In genomic region chr2:238635637-238636036, GRCh38 we compare ENCODE assay signal across 28 cellular contexts.
DNase-seq lines count a peak whose midpoint lies in the region; ATAC-seq, FAIRE-seq and TF ChIP-seq lines count a peak whose summit lies in the region.
"Had no signal": no experiment of that assay in that cellular context is flagged by ENCODE, and none has a peak within 500 bp of the region (broad histone marks: within the 10 kb centered on the region; RNA-seq: fewer than 3 reads in every experiment).

No MANE protein-coding gene starts in this region.

- H3K27me3 Mint-ChIP-seq in CD8-positive, alpha-beta memory T cell: peaks cover 6 to 26% of the 10 kb centered on the region in 2 donors
- H3K27me3 Mint-ChIP-seq: activated naive CD4-positive, alpha-beta T cell treated with anti-CD3 and anti-CD28 coated beads, Interleukin-2, amount 10 ng/mL, durations not matched to agents 7 days and 5 days had no signal

- H3K4me1 Mint-ChIP-seq in CD8-positive, alpha-beta memory T cell: no peaks in the 10 kb centered on the region
- H3K4me1 Mint-ChIP-seq: activated naive CD4-positive, alpha-beta T cell treated with anti-CD3 and anti-CD28 coated beads, Interleukin-2, amount 10 ng/mL, durations not matched to agents 7 days and 5 days; central memory CD8-positive, alpha-beta T cell; GM23338 had no signal

- CTCF ChIA-PET in CD8-positive, alpha-beta memory T cell (lab: Charles Lee): no interaction called here

- H3K36me3 Mint-ChIP-seq in CD8-positive, alpha-beta memory T cell: no peaks in the 10 kb centered on the region
- H3K36me3 Mint-ChIP-seq: activated naive CD4-positive, alpha-beta T cell treated with anti-CD3 and anti-CD28 coated beads, Interleukin-2, amount 10 ng/mL, durations not matched to agents 7 days and 5 days; type B pancreatic cell had no signal

- no peak for FAIRE-seq in pancreas (lab: Jason Lieb, UNC)
- FAIRE-seq: endothelial cell of umbilical vein had no signal

- H3K9ac ChIP-seq in adipocyte (ENCODE audit: low read length): no peak overlapping the region
- H3K9ac ChIP-seq: KMS-11 had no signal

- 73 to 81% methylated on average over 8 of the region's 8 CpGs for WGBS in sigmoid colon, 2 donors
- WGBS in pancreas, 2 donors: 67 to 86% methylated on average over 8 of the region's 8 CpGs

- H3K9me3 ChIP-seq in adipocyte (ENCODE audit: control insufficient read depth, low read length): no peaks in the 10 kb centered on the region
- no peaks in the 10 kb centered on the region for H3K9me3 ChIP-seq in sigmoid colon
- H3K9me3 ChIP-seq in CD8-positive, alpha-beta memory T cell (ENCODE audit: low read length): no peaks in the 10 kb centered on the region
- no peaks in the 10 kb centered on the region for H3K9me3 ChIP-seq in pancreas
- H3K9me3 ChIP-seq: Peyer's patch had no signal

- peak overlapping the region in 2 of 4 donors; percentile 71 to 77 for H3K27ac ChIP-seq in sigmoid colon
- H3K27ac ChIP-seq in CD8-positive, alpha-beta memory T cell (ENCODE audit: low read depth, low read length): no peak overlapping the region
- H3K27ac ChIP-seq in pancreas: no peak overlapping the region
- H3K27ac ChIP-seq: dorsolateral prefrontal cortex, foreskin keratinocyte, hepatocyte, KMS-11, Peyer's patch had no signal

- TF ChIP-seq POLR2A in sigmoid colon (IDR thresholded peaks at IDR 0.05): no peak

- ATAC-seq in Right ventricle myocardium inferior (no peak), pancreas (no peak)
- ATAC-seq: foreskin keratinocyte, GM23338, left ventricle myocardium superior had no signal

- TF ChIP-seq EP300 in sigmoid colon (IDR thresholded peaks at IDR 0.05): peak in 2 of 4 donors; percentile 7 to 74

- H3K27me3 ChIP-seq in adipocyte (replicated peaks; ENCODE audit: control insufficient read depth, insufficient read depth, low read length) (no peaks in the 10 kb centered on the region), sigmoid colon (no peaks in the 10 kb centered on the region), pancreas (no peaks in the 10 kb centered on the region)
- no peaks in the 10 kb centered on the region for H3K27me3 ChIP-seq in CD8-positive, alpha-beta memory T cell (ENCODE audit: insufficient read depth, low read length, poor library complexity, severe bottlenecking)
- H3K27me3 ChIP-seq: foreskin keratinocyte, hepatocyte, Peyer's patch had no signal

- H3K4me3 ChIP-seq in adipocyte (ENCODE audit: low read length): no peak overlapping the region
- no peak overlapping the region for H3K4me3 ChIP-seq in sigmoid colon
- no peak overlapping the region for H3K4me3 ChIP-seq in CD8-positive, alpha-beta memory T cell (ENCODE audit: low read length)
- no peak overlapping the region for H3K4me3 ChIP-seq in pancreas
- H3K4me3 ChIP-seq: dorsolateral prefrontal cortex, GM23338, hepatocyte, Peyer's patch had no signal

- H3K36me3 ChIP-seq in adipocyte (ENCODE audit: control insufficient read depth, insufficient read depth, low read length, severe bottlenecking) (no peaks in the 10 kb centered on the region), sigmoid colon (no peaks in the 10 kb centered on the region), pancreas (no peaks in the 10 kb centered on the region)
- H3K36me3 ChIP-seq in CD8-positive, alpha-beta memory T cell (ENCODE audit: insufficient read depth, low read length): no peaks in the 10 kb centered on the region
- H3K36me3 ChIP-seq: Peyer's patch had no signal

- DNase-seq in ELR (ENCODE audit: low read depth): peak; percentile 53
- DNase-seq in adipocyte (ENCODE audit: low read depth): peak; percentile 29
- DNase-seq in iris pigment epithelial cell (ENCODE audit: low read depth): peak; percentile 8
- DNase-seq in sigmoid colon: peak; percentile 76
- DNase-seq in CD8-positive, alpha-beta memory T cell: no peak
- no peak for DNase-seq in cerebellum (ENCODE audit: low spot score)
- no peak for DNase-seq in Right ventricle myocardium inferior (ENCODE audit: missing footprints)
- DNase-seq in pancreas: no peak
- DNase-seq: activated CD4-positive, alpha-beta T cell treated with anti-CD3 and anti-CD28 coated beads for 48 hours; activated naive CD4-positive, alpha-beta T cell treated with anti-CD3 and anti-CD28 coated beads, Interleukin-2, amount 10 ng/mL, durations not matched to agents 7 days and 5 days; AML-193; aorta; DMS153; dorsolateral prefrontal cortex; foreskin keratinocyte; GF-D8; left ventricle myocardium superior; NCI-H2171; NCI-H524; Peyer's patch; T-helper 2 cell had no signal

- H3K4me1 ChIP-seq in adipocyte (ENCODE audit: control insufficient read depth, insufficient read depth, low read length): peaks cover 4% of the 10 kb centered on the region
- H3K4me1 ChIP-seq in sigmoid colon: peaks cover 0 to 20% (median 17%) of the 10 kb centered on the region in 4 donors
- no peaks in the 10 kb centered on the region for H3K4me1 ChIP-seq in CD8-positive, alpha-beta memory T cell (ENCODE audit: insufficient read depth, low read length)
- H3K4me1 ChIP-seq in pancreas: no peaks in the 10 kb centered on the region
- H3K4me1 ChIP-seq: Peyer's patch had no signal

- TF ChIP-seq CTCF in sigmoid colon (IDR thresholded peaks at IDR 0.05): no peak
- no peak for TF ChIP-seq CTCF in pancreas (IDR thresholded peaks at IDR 0.05)

- H3K9me3 Mint-ChIP-seq in CD8-positive, alpha-beta memory T cell: no peaks in the 10 kb centered on the region
- H3K9me3 Mint-ChIP-seq: activated naive CD4-positive, alpha-beta T cell treated with anti-CD3 and anti-CD28 coated beads, Interleukin-2, amount 10 ng/mL, durations not matched to agents 7 days and 5 days; central memory CD8-positive, alpha-beta T cell; GM23338; neural crest cell; type B pancreatic cell had no signal

- H3K4me3 Mint-ChIP-seq in CD8-positive, alpha-beta memory T cell: no peak overlapping the region
- H3K4me3 Mint-ChIP-seq: activated naive CD4-positive, alpha-beta T cell treated with anti-CD3 and anti-CD28 coated beads, Interleukin-2, amount 10 ng/mL, durations not matched to agents 7 days and 5 days; central memory CD8-positive, alpha-beta T cell; GM23338; neural crest cell; type B pancreatic cell had no signal

- intact Hi-C loops in sigmoid colon (cut with DNase I) (no loop called here), Right ventricle myocardium inferior (cut with DNase I) (no loop called here), pancreas (cut with DNase I) (no loop called here)

- H3K27ac Mint-ChIP-seq in CD8-positive, alpha-beta memory T cell: no peak overlapping the region
- H3K27ac Mint-ChIP-seq: activated naive CD4-positive, alpha-beta T cell treated with anti-CD3 and anti-CD28 coated beads, Interleukin-2, amount 10 ng/mL, durations not matched to agents 7 days and 5 days; GM23338; type B pancreatic cell had no signal

- POLR2A ChIA-PET in CD8-positive, alpha-beta memory T cell (lab: Charles Lee): no interaction called here

Comparison
In these comparisons a context has a peak if more than half of its experiments do, and no peak if none do; other contexts are left out.
1. DNase-seq: peak in ELR (single experiment), adipocyte (single experiment), iris pigment epithelial cell (single experiment) and sigmoid colon (single experiment); none in CD8-positive, alpha-beta memory T cell (0 of 5), cerebellum (single experiment), Right ventricle myocardium inferior (single experiment) and pancreas (0 of 6).